ENCODE assay signal across 21 cellular contexts in genomic region chr3:155010416-155010815, GRCh38.
A peak's percentile ranks its signal among the peaks of the same experiment; 100 is the strongest.
DNase-seq lines count a peak whose midpoint lies in the region; ATAC-seq, FAIRE-seq and TF ChIP-seq lines count a peak whose summit lies in the region.
"Had no signal": no experiment of that assay in that cellular context is flagged by ENCODE, and none has a peak within 500 bp of the region (broad histone marks: within the 10 kb centered on the region; RNA-seq: fewer than 3 reads in every experiment).

No MANE protein-coding gene starts in this region.

- H2AK5ac ChIP-seq in H1 (ENCODE audit: low read depth, low read length) = no peak overlapping the region

- no peak overlapping the region for H3K18ac ChIP-seq in H1 (ENCODE audit: extremely low read depth, low read length)

- no peak overlapping the region for H3K4me3 ChIP-seq in SK-N-SH (ENCODE audit: low read depth in 2 of 2, low read length in 1 of 2)
- no peak overlapping the region for H3K4me3 ChIP-seq in H1 (ENCODE audit: extremely low read depth in 1 of 4, insufficient read depth in 2 of 4, low read depth in 3 of 4, low read length in 4 of 4)
- H3K4me3 ChIP-seq: GM12878 had no signal

- H2AFZ ChIP-seq in SK-N-SH (ENCODE audit: low read depth) (0 out of 2 replicates have a peak overlapping the region, but pooled peaks have one; percentile 35), H1 (ENCODE audit: low read length) (peak overlapping the region; percentile 96)

- H3K79me2 ChIP-seq in SK-N-SH (ENCODE audit: insufficient read depth) = no peaks in the 10 kb centered on the region
- no peaks in the 10 kb centered on the region for H3K79me2 ChIP-seq in H1 (ENCODE audit: control insufficient read depth in 1 of 2, insufficient read depth in 2 of 2, low read length in 2 of 2)

- no peak overlapping the region for H2BK5ac ChIP-seq in H1 (ENCODE audit: low read depth, low read length)

- TF ChIP-seq POLR2A in H1 (IDR thresholded peaks at IDR 0.05; ENCODE audit: control extremely low read depth in 1 of 2, low read depth in 2 of 2, low read length in 2 of 2) = no peak

- H3F3A ChIP-seq in SK-N-SH (replicated peaks; ENCODE audit: insufficient read depth) = no peaks in the 10 kb centered on the region

- no peaks in the 10 kb centered on the region for H3K79me1 ChIP-seq in H1 (ENCODE audit: low read depth, low read length)

- no peak overlapping the region for H2BK120ac ChIP-seq in H1 (replicated peaks; ENCODE audit: low read depth, low read length)

- no peak for TF ChIP-seq CTCF in SK-N-SH (IDR thresholded peaks at IDR 0.05)
- no peak for TF ChIP-seq CTCF in H1 (IDR thresholded peaks at IDR 0.05; ENCODE audit: control extremely low read depth in 1 of 3, insufficient read depth in 1 of 3, low read depth in 1 of 3, low read length in 3 of 3)

- H4K5ac ChIP-seq in H1 (ENCODE audit: insufficient read length, low read depth, low read length) = no peak overlapping the region

- H3K4me2 ChIP-seq in SK-N-SH (no peak overlapping the region), H1 (ENCODE audit: insufficient read depth in 1 of 2, low read depth in 2 of 2, low read length in 2 of 2) (no peak overlapping the region)

- no peak for FAIRE-seq in H1 (lab: Jason Lieb, UNC)
- FAIRE-seq: D721Med, GM12878, GM18507 had no signal

- no peak for DNase-seq in SK-N-SH
- no peak for DNase-seq in H1 (ENCODE audit: low read depth in 1 of 2, low spot score in 2 of 2)
- peak; percentile 62 for DNase-seq in islet precursor cell
- no peak for DNase-seq in SHP77 (lab: John Stamatoyannopoulos, UW)
- no peak for DNase-seq in pons (ENCODE audit: low spot score)
- DNase-seq: CD8-positive, alpha-beta T cell; COR-L47; DMS153; DMS79 treated with DMSO at 0.1 percent for 48 hours; GOT3; HCEC 1CT; HFFc6; KG1 had no signal

- no peak overlapping the region for H3K14ac ChIP-seq in H1 (ENCODE audit: insufficient read length)

- H3K23me2 ChIP-seq in H1 (ENCODE audit: low read depth, low read length) = no peaks in the 10 kb centered on the region

- H3K9ac ChIP-seq in SK-N-SH (no peak overlapping the region), H1 (replicated peaks in 1 of 4; ENCODE audit: extremely low read depth in 1 of 4, low read depth in 3 of 4, low read length in 3 of 4) (no peak overlapping the region)

- no peaks in the 10 kb centered on the region for H3K9me2 ChIP-seq in SK-N-SH

- no peak overlapping the region for H2BK20ac ChIP-seq in H1 (ENCODE audit: low read length)

- ATAC-seq in SK-N-SH treated with all-trans-retinoic acid at 6 μM for 48 hours = no peak
- ATAC-seq in GM19467 (IDR thresholded peaks at IDR 0.05; ENCODE audit: unreplicated experiment) = no peak
- no peak for ATAC-seq in HG03439 (IDR thresholded peaks at IDR 0.05; ENCODE audit: unreplicated experiment)
- ATAC-seq: CD8-positive, alpha-beta T cell; GM12878 had no signal

- TF ChIP-seq EP300 in SK-N-SH (IDR thresholded peaks at IDR 0.05; ENCODE audit: borderline replicate concordance in 1 of 2, low read depth in 1 of 2, low read length in 1 of 2) = no peak
- no peak for TF ChIP-seq EP300 in H1 (IDR thresholded peaks at IDR 0.05; ENCODE audit: borderline replicate concordance in 1 of 2, low read depth in 2 of 2, low read length in 2 of 2)

- no peak for TF ChIP-seq RAD21 in SK-N-SH (IDR thresholded peaks at IDR 0.05; ENCODE audit: low read length)
- no peak for TF ChIP-seq RAD21 in H1 (IDR thresholded peaks at IDR 0.05 in 1 of 2, conservative IDR thresholded peaks at IDR 0.05 in 1 of 2; ENCODE audit: low read depth in 2 of 2, low read length in 2 of 2)

- H3K4me1 ChIP-seq in SK-N-SH (ENCODE audit: control insufficient read depth in 1 of 2, insufficient read depth in 2 of 2, low read depth in 1 of 2, low read length in 1 of 2) = no peaks in the 10 kb centered on the region
- peaks cover 0 to 5% (median under 1%) of the 10 kb centered on the region in 4 experiments; a peak in 3 of 7 replicates for H3K4me1 ChIP-seq in H1 (replicated peaks in 1 of 4; ENCODE audit: control insufficient read depth in 3 of 4, insufficient read depth in 4 of 4, low read length in 3 of 4)

- H2BK15ac ChIP-seq in H1 (ENCODE audit: low read length) = no peak overlapping the region

- no peak overlapping the region for H4K91ac ChIP-seq in H1 (replicated peaks; ENCODE audit: insufficient read length, low read length)

- H3K23ac ChIP-seq in H1 (ENCODE audit: insufficient read length) = no peak overlapping the region

- no peak overlapping the region for H4K8ac ChIP-seq in H1 (ENCODE audit: extremely low read depth, insufficient read depth, low read length)

- H3K9me3 ChIP-seq in SK-N-SH = no peaks in the 10 kb centered on the region
- no peaks in the 10 kb centered on the region for H3K9me3 ChIP-seq in H1 (ENCODE audit: insufficient read depth in 2 of 2, low read depth in 1 of 2, low read length in 1 of 2)

- WGBS in SK-N-SH (ENCODE audit: low lambda C conversion rate) = 42% methylated on average over 3 of the region's 3 CpGs
- WGBS in H1 (ENCODE audit: extremely low coverage in 1 of 2, insufficient coverage in 1 of 2, insufficient read length in 1 of 2, insufficient replicate concordance in 2 of 2, low coverage in 1 of 2, low lambda C conversion rate in 2 of 2, missing lambda C conversion rate in 1 of 2), 2 experiments = 80% methylated on average over 3 of the region's 3 CpGs; no CpG with 5 or more reads in 1 of the 2 experiments

- H3K36me3 ChIP-seq in SK-N-SH (replicated peaks in 1 of 2; ENCODE audit: control insufficient read depth in 1 of 2, insufficient read depth in 2 of 2, low read length in 1 of 2) (no peaks in the 10 kb centered on the region), H1 (ENCODE audit: control insufficient read depth in 2 of 4, insufficient read depth in 4 of 4, low read length in 3 of 4) (no peaks in the 10 kb centered on the region)

- H3K4ac ChIP-seq in H1 (replicated peaks; ENCODE audit: insufficient read length, low read depth, low read length) = no peak overlapping the region

- 0 out of 2 replicates have a peak overlapping the region, but pooled peaks have one; percentile 42 for H2BK12ac ChIP-seq in H1 (ENCODE audit: low read depth, low read length)

- POLR2A ChIA-PET in SK-N-SH (lab: Yijun Ruan, JAX) (no interaction called here), H1 (lab: Charles Lee; ENCODE audit: partially characterized antibody) (no interaction called here)

- H3K27ac ChIP-seq in SK-N-SH (ENCODE audit: low read depth in 2 of 2, low read length in 1 of 2) (no peak overlapping the region), H1 (ENCODE audit: low read depth, low read length) (no peak overlapping the region)
- H3K27ac ChIP-seq: 22Rv1, HL-60 had no signal

- CTCF ChIA-PET in SK-N-SH (lab: Yijun Ruan, JAX) (no interaction called here), H1 (lab: Charles Lee; ENCODE audit: partially characterized antibody) (interaction anchor here (1.2 kb wide), 1 partner anchor 312 kb away, joined by 4 read pairs; no protein-coding TSS in a partner anchor)

- H4K20me1 ChIP-seq in SK-N-SH (ENCODE audit: insufficient read depth) (no peaks in the 10 kb centered on the region), H1 (replicated peaks in 1 of 2; ENCODE audit: control insufficient read depth in 1 of 2, insufficient read depth in 2 of 2, low read length in 2 of 2) (no peaks in the 10 kb centered on the region)

- no peaks in the 10 kb centered on the region for H3K27me3 ChIP-seq in SK-N-SH (ENCODE audit: insufficient read depth)
- no peaks in the 10 kb centered on the region for H3K27me3 ChIP-seq in H1 (replicated peaks in 1 of 4; ENCODE audit: control insufficient read depth in 3 of 4, extremely low read depth in 1 of 4, insufficient read depth in 3 of 4, low read length in 3 of 4)

- no peak overlapping the region for H3K56ac ChIP-seq in H1 (replicated peaks; ENCODE audit: insufficient read length, low read depth, low read length)

TF ChIP-seq in SK-N-SH, 30 proteins besides CTCF, POLR2A, EP300 and RAD21 (continues in another document):
- TF ChIP-seq, protein P1, sequence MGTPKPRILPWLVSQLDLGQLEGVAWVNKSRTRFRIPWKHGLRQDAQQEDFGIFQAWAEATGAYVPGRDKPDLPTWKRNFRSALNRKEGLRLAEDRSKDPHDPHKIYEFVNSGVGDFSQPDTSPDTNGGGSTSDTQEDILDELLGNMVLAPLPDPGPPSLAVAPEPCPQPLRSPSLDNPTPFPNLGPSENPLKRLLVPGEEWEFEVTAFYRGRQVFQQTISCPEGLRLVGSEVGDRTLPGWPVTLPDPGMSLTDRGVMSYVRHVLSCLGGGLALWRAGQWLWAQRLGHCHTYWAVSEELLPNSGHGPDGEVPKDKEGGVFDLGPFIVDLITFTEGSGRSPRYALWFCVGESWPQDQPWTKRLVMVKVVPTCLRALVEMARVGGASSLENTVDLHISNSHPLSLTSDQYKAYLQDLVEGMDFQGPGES (IDR thresholded peaks at IDR 0.05; ENCODE audit: low read depth, low read length) = no peak

TF ChIP-seq in H1, 55 proteins besides CTCF, POLR2A, EP300 and RAD21:
- no peak for TF ChIP-seq TEAD4 (IDR thresholded peaks at IDR 0.05; ENCODE audit: low read depth, low read length)
